ENCODE assay signal across 11 cellular contexts in genomic region chr10:114538544-114538906, GRCh38.
DNase-seq lines count a peak whose midpoint lies in the region; ATAC-seq and TF ChIP-seq lines count a peak whose summit lies in the region.
"Had no signal": no experiment of that assay in that cellular context is flagged by ENCODE, and none has a peak within 500 bp of the region (broad histone marks: within the 10 kb centered on the region; RNA-seq: fewer than 3 reads in every experiment).

No MANE protein-coding gene starts in this region.

- H3K36me3 Mint-ChIP-seq in natural killer cell treated with Interleukin-12 subunit alpha and Interleukin-12 subunit beta and Interleukin-15 and Interleukin-18, amount 100 ng/mL, for 72 hours = no peaks in the 10 kb centered on the region
- no peaks in the 10 kb centered on the region for H3K36me3 Mint-ChIP-seq in natural killer cell

- H3K4me1 Mint-ChIP-seq in natural killer cell treated with Interleukin-12 subunit alpha and Interleukin-12 subunit beta and Interleukin-15 and Interleukin-18, amount 100 ng/mL, for 72 hours (ENCODE audit: low read depth in 2 of 2) = peaks cover 26 to 48% of the 10 kb centered on the region in 2 donors
- peaks cover 48 to 52% of the 10 kb centered on the region in 2 donors for H3K4me1 Mint-ChIP-seq in natural killer cell

- no peaks in the 10 kb centered on the region for H3K27me3 ChIP-seq in vagina

- H3K27me3 Mint-ChIP-seq in natural killer cell treated with Interleukin-12 subunit alpha and Interleukin-12 subunit beta and Interleukin-15 and Interleukin-18, amount 100 ng/mL, for 72 hours = no peaks in the 10 kb centered on the region
- peaks cover 0 to 2% of the 10 kb centered on the region in 2 donors for H3K27me3 Mint-ChIP-seq in natural killer cell (ENCODE audit: low read depth in 2 of 2)

- peaks cover 35% of the 10 kb centered on the region for H3K4me1 ChIP-seq in vagina

- H3K4me3 Mint-ChIP-seq in natural killer cell treated with Interleukin-12 subunit alpha and Interleukin-12 subunit beta and Interleukin-15 and Interleukin-18, amount 100 ng/mL, for 72 hours = peak overlapping the region; percentile 8
- H3K4me3 Mint-ChIP-seq in natural killer cell = no peak overlapping the region

- peak overlapping the region in 1 of 2 donors; percentile 37 for H3K27ac Mint-ChIP-seq in natural killer cell treated with Interleukin-12 subunit alpha and Interleukin-12 subunit beta and Interleukin-15 and Interleukin-18, amount 100 ng/mL, for 72 hours
- H3K27ac Mint-ChIP-seq in natural killer cell = peak overlapping the region in 1 of 2 donors; percentile 42

- H3K9me3 Mint-ChIP-seq in natural killer cell treated with Interleukin-12 subunit alpha and Interleukin-12 subunit beta and Interleukin-15 and Interleukin-18, amount 100 ng/mL, for 72 hours = no peaks in the 10 kb centered on the region
- peaks cover 0 to 3% of the 10 kb centered on the region in 2 donors for H3K9me3 Mint-ChIP-seq in natural killer cell

- H3K4me3 ChIP-seq in vagina = no peak overlapping the region

- no peaks in the 10 kb centered on the region for H3K9me3 ChIP-seq in vagina

- TF ChIP-seq CTCF in natural killer cell (IDR thresholded peaks at IDR 0.05) (no peak), vagina (IDR thresholded peaks at IDR 0.05) (no peak)

- H3K36me3 ChIP-seq in vagina = no peaks in the 10 kb centered on the region

- no peak for DNase-seq in natural killer cell treated with Interleukin-12 subunit alpha and Interleukin-12 subunit beta and Interleukin-15 and Interleukin-18, amount 100 ng/mL, for 72 hours (ENCODE audit: low spot score)
- DNase-seq in natural killer cell (no peak), kidney tubule cell (ENCODE audit: low spot score) (peak; percentile 31), vagina (ENCODE audit: extremely low spot score in 2 of 2) (no peak), anterior cingulate cortex (lab: John Stamatoyannopoulos, UW) (no peak), NOMO-1 (lab: John Stamatoyannopoulos, UW; ENCODE audit: unreplicated experiment in 2 of 2) (no peak), NCI-H774 (lab: John Stamatoyannopoulos, UW) (no peak)
- DNase-seq in activated CD8-positive, alpha-beta memory T cell treated with anti-CD3 and anti-CD28 coated beads, Interleukin-2, amount 50 U/mL, for 48 hours = peak; percentile 69
- DNase-seq: dermis blood vessel endothelial cell had no signal

- intact Hi-C loops in natural killer cell (cut with micrococcal nuclease) (no loop called here), vagina (cut with DNase I) (no loop called here)

- no peak for TF ChIP-seq POLR2A in vagina (IDR thresholded peaks at IDR 0.05)

- ATAC-seq in natural killer cell treated with Interleukin-12 subunit alpha and Interleukin-12 subunit beta and Interleukin-15 and Interleukin-18, amount 100 ng/mL, for 72 hours = no peak
- ATAC-seq in natural killer cell = no peak
- ATAC-seq: Panc1 had no signal

- peak overlapping the region; percentile 15 for H3K27ac ChIP-seq in vagina
- H3K27ac ChIP-seq: C4-2B had no signal

Comparison
In these comparisons a context has a peak if more than half of its experiments do, and no peak if none do; other contexts are left out.
1. DNase-seq: peak in activated CD8-positive, alpha-beta memory T cell treated with anti-CD3 and anti-CD28 coated beads, Interleukin-2, amount 50 U/mL, for 48 hours (single experiment) and kidney tubule cell (single experiment); none in natural killer cell treated with Interleukin-12 subunit alpha and Interleukin-12 subunit beta and Interleukin-15 and Interleukin-18, amount 100 ng/mL, for 72 hours (single experiment), natural killer cell (single experiment), vagina (0 of 2), anterior cingulate cortex (0 of 58), NOMO-1 (0 of 2) and NCI-H774 (single experiment).